Comparison of ENCODE assay signal across 8 cellular contexts in the genomic region with DNA sequence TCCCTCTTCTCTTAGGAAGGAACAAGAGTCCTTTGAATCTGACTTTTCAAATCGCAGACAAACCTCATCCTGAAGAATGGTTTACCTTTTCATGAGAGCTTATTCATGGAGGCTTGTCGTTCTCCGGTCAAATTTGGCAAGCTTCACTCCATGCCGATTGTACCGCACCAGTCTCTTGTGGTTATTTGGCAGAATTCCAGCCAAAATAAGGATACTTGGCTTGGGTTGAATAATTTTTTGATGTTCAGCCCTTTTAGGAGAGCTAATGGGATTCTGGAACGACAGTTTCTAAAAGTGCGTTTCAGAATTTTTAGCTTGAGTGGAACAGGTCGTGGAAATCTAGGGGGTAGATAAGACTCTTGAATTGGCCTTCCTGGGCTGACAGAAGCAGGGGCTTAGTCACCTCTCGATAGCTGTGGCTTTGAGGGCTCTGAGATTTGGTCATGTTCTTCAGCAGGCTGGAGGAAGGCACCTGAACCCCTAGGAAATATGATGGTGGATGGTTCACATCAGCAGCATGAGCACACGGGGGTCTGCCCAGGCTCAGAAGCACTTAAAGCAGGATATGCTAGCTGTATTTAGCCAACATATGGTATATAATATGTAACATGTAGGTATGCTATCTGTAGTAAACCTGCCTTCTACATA. TPM values are rescaled to one million over a fixed set of nuclear protein-coding genes. Genes with fewer than 3 reads are reported as not detected.
DNase-seq lines count a peak whose midpoint lies in the region; ATAC-seq and TF ChIP-seq lines count a peak whose summit lies in the region.

No MANE protein-coding gene starts in this region.

- no peaks in the 10 kb centered on the region for H3K9me3 ChIP-seq in neutrophil

- no peaks in the 10 kb centered on the region for H3K36me3 ChIP-seq in neutrophil

- peak overlapping the region; percentile 93 for H3K27ac ChIP-seq in neutrophil

- POLR2A ChIA-PET in HEK293T (lab: Yijun Ruan, JAX), result interaction anchor here (1.2 kb wide), 2 partner anchors 23 to 118 kb away, joined by 3 to 10 read pairs; a partner anchor contains a TSS

- peaks cover 60 to 66% of the 10 kb centered on the region in 2 experiments for H3K4me1 ChIP-seq in neutrophil (ENCODE audit: control insufficient read depth in 1 of 2, insufficient read depth in 1 of 2, low read depth in 1 of 2, low read length in 1 of 2)

- no peak for TF ChIP-seq CTCF in GM12865 (IDR thresholded peaks at IDR 0.05; ENCODE audit: insufficient read depth, low read depth, low read length, missing control alignments)
- TF ChIP-seq CTCF in neutrophil (IDR thresholded peaks at IDR 0.05), result no peak

- CTCF ChIA-PET in HEK293T (lab: Yijun Ruan, JAX), result interaction anchor here (0.6 to 1.1 kb wide), 3 partner anchors 11 to 78 kb away, joined by 3 read pairs; no protein-coding TSS in a partner anchor

- ATAC-seq in HG03520 (IDR thresholded peaks at IDR 0.05; ENCODE audit: unreplicated experiment), result no peak

- DNase-seq in GM12865 (ENCODE audit: low read depth) (peak; percentile 15), NCI-H526 treated with DMSO at 0.1 percent for 48 hours (lab: John Stamatoyannopoulos, UW) (peak; percentile 53), cerebellum (ENCODE audit: low spot score) (peak; percentile 23), HEK293T (ENCODE audit: extremely low spot score) (no peak), DMS114 treated with DMSO at 0.1 percent for 48 hours (lab: John Stamatoyannopoulos, UW; ENCODE audit: unreplicated experiment) (no peak), mucosa of gallbladder (ENCODE audit: low spot score) (no peak)

- H3K4me3 ChIP-seq in GM12865 (ENCODE audit: low read depth, low read length) (peak overlapping the region; percentile 97; the same call in 1 of the 2 replicates), neutrophil (ENCODE audit: low read depth in 1 of 2, low read length in 1 of 2) (peak overlapping the region; percentile 70 to 78)

- no peaks in the 10 kb centered on the region for H3K27me3 ChIP-seq in neutrophil

TF ChIP-seq in HEK293T, 16 proteins besides CTCF, POLR2A, EP300 and RAD21:
- TF ChIP-seq TARDBP (IDR thresholded peaks at IDR 0.05) (no peak), ZNF384 (IDR thresholded peaks at IDR 0.05) (no peak), CTBP1 (IDR thresholded peaks at IDR 0.05; ENCODE audit: borderline replicate concordance) (no peak), HDGF (IDR thresholded peaks at IDR 0.05; ENCODE audit: borderline replicate concordance) (no peak), SP1 (IDR thresholded peaks at IDR 0.05) (no peak), FOXM1 (IDR thresholded peaks at IDR 0.05; ENCODE audit: borderline replicate concordance) (no peak)
- TF ChIP-seq, protein P1, sequence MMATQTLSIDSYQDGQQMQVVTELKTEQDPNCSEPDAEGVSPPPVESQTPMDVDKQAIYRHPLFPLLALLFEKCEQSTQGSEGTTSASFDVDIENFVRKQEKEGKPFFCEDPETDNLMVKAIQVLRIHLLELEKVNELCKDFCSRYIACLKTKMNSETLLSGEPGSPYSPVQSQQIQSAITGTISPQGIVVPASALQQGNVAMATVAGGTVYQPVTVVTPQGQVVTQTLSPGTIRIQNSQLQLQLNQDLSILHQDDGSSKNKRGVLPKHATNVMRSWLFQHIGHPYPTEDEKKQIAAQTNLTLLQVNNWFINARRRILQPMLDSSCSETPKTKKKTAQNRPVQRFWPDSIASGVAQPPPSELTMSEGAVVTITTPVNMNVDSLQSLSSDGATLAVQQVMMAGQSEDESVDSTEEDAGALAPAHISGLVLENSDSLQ (IDR thresholded peaks at IDR 0.05), result no peak
TF ChIP-seq in HEK293T: peak in this region for 0.

RNA-seq across cellular contexts. Expression of a gene that starts 1.5 kb away (rescaled TPM):
- total RNA-seq in cerebellum (24.4 TPM), mucosa of gallbladder (25.0 TPM)

Comparison
In these comparisons a context has a peak if more than half of its experiments do, and no peak if none do; other contexts are left out.
1. DNase-seq: peak in GM12865 (single experiment), NCI-H526 treated with DMSO at 0.1 percent for 48 hours (single experiment) and cerebellum (single experiment); none in HEK293T (single experiment), DMS114 treated with DMSO at 0.1 percent for 48 hours (single experiment) and mucosa of gallbladder (single experiment).